ENCODE assay signal across 17 cellular contexts in the genomic region with DNA sequence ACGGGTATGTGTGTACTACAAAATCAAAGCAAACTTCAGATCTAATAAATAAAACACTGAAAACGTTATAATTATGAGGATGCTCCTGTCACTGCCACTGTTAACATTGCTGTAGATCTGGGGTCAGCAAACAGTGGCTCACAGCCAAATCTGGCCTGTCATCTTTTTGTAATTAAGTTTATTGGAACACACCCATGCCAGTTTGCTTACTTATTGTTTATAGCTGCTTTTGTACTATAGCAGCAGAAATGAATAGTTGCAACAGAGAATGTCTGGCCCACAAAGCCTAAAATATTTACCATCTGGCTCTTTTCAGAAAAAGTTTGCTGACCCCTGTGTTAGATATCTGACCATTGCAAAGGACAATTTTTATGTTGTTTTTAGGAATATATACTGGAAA.
"Had no signal": no experiment of that assay in that cellular context is flagged by ENCODE, and none has a peak within 500 bp of the region (broad histone marks: within the 10 kb centered on the region; RNA-seq: fewer than 3 reads in every experiment).

No MANE protein-coding gene starts in this region.

- H3K27ac ChIP-seq: colonic mucosa, heart right ventricle, lower lobe of right lung, right lobe of liver, transverse colon, vagina had no signal

- H3K27me3 ChIP-seq: colonic mucosa, heart right ventricle, right lobe of liver, transverse colon, vagina had no signal

- H3K4me3 ChIP-seq: colonic mucosa, heart right ventricle, lower lobe of right lung, right lobe of liver, transverse colon, vagina had no signal

- H3K36me3 ChIP-seq: colonic mucosa had no signal

- DNase-seq: activated CD4-positive, alpha-beta memory T cell treated with anti-CD3 and anti-CD28 coated beads for 36 hours; activated CD8-positive, alpha-beta memory T cell treated with anti-CD3 and anti-CD28 coated beads, Interleukin-2, amount 10 ng/mL, durations not matched to agents 7 days and 5 days; activated effector memory CD4-positive, alpha-beta T cell treated with Interleukin-2 at 50 U/mL for 16 hours; activated T-cell treated with anti-CD3 and anti-CD28 coated beads, Interleukin-2, amount 50 U/mL, for 24 hours; amniotic stem cell; central memory CD4-positive, alpha-beta T cell; colonic mucosa; foreskin melanocyte; heart right ventricle; left cardiac atrium; lower lobe of right lung; right lobe of liver; stimulated activated naive CD8-positive, alpha-beta T cell treated with anti-CD3 and anti-CD28 coated beads, Interleukin-15, Interleukin-2, amounts not matched to agents 100 U/mL and 50 U/mL, for 24 hours; T1000; transverse colon had no signal

- H3K9me3 ChIP-seq: colonic mucosa, lower lobe of right lung, right lobe of liver, transverse colon, vagina had no signal

- ATAC-seq: activated CD8-positive, alpha-beta memory T cell treated with anti-CD3 and anti-CD28 coated beads, Interleukin-2, amount 10 ng/mL, durations not matched to agents 7 days and 5 days; esophagus mucosa; heart right ventricle; left cardiac atrium; lower lobe of right lung; right lobe of liver; stimulated activated naive CD8-positive, alpha-beta T cell treated with anti-CD3 and anti-CD28 coated beads, Interleukin-15, Interleukin-2, amounts not matched to agents 100 U/mL and 50 U/mL, for 24 hours had no signal

- H3K4me1 ChIP-seq: colonic mucosa, lower lobe of right lung, right lobe of liver had no signal
